ENCODE assay signal across 18 cellular contexts in genomic region chr15:50558012-50558411, GRCh38. TPM values are rescaled to one million over a fixed set of nuclear protein-coding genes. Genes with fewer than 3 reads are reported as not detected.
"Had no signal": no experiment of that assay in that cellular context is flagged by ENCODE, and none has a peak within 500 bp of the region (broad histone marks: within the 10 kb centered on the region; RNA-seq: fewer than 3 reads in every experiment).

No MANE protein-coding gene starts in this region.

- DNase-seq: activated CD4-positive, alpha-beta T cell treated with anti-CD3 and anti-CD28 coated beads, Interleukin-2, amount 50 U/mL, for 4 hours; activated T-cell treated with anti-CD3 and anti-CD28 coated beads, Interleukin-2, amount 50 U/mL, for 4 hours; foreskin melanocyte; kidney glomerular epithelial cell; left ventricle myocardium superior; naive thymus-derived CD8-positive, alpha-beta T cell; T-helper 1 cell; T1000; trophoblast cell had no signal

- FAIRE-seq: astrocyte, bronchial epithelial cell had no signal

- ATAC-seq: activated CD4-positive, CD25-positive, alpha-beta regulatory T cell treated with anti-CD3 and anti-CD28 coated beads, Interleukin-2, amount 50 U/mL, for 24 hours; activated T-cell treated with anti-CD3 and anti-CD28 coated beads, Interleukin-2, amount 50 U/mL, for 4 hours; left ventricle myocardium superior; naive thymus-derived CD8-positive, alpha-beta T cell; stimulated activated memory B cell treated with anti-CD40 and anti-IgM and Interleukin-4, amounts not matched to agents 10 μg/mL and 1 μg/mL and 100 μg/mL, for 72 hours had no signal

- H3K27me3 Mint-ChIP-seq: dendritic cell treated with granulocyte-macrophage colony-stimulating factor and Interleukin-4, amounts not matched to agents 40 ng/mL and 50 ng/mL, for 4 days; memory B cell; naive thymus-derived CD8-positive, alpha-beta T cell; stimulated activated memory B cell treated with anti-CD40 and anti-IgM and Interleukin-4, amounts not matched to agents 10 μg/mL and 1 μg/mL and 100 μg/mL, for 72 hours had no signal

- H3K27ac ChIP-seq: epithelial cell of prostate, neutrophil, parathyroid adenoma had no signal

- H3K27me3 ChIP-seq: neutrophil had no signal

- H3K9me3 Mint-ChIP-seq: activated T-cell treated with anti-CD3 and anti-CD28 coated beads, Interleukin-2, amount 50 U/mL, for 4 hours; dendritic cell treated with granulocyte-macrophage colony-stimulating factor and Interleukin-4, amounts not matched to agents 40 ng/mL and 50 ng/mL, for 4 days; memory B cell; naive thymus-derived CD8-positive, alpha-beta T cell; stimulated activated memory B cell treated with anti-CD40 and anti-IgM and Interleukin-4, amounts not matched to agents 10 μg/mL and 1 μg/mL and 100 μg/mL, for 72 hours had no signal

- H3K4me3 Mint-ChIP-seq: activated T-cell treated with anti-CD3 and anti-CD28 coated beads, Interleukin-2, amount 50 U/mL, for 4 hours; dendritic cell treated with granulocyte-macrophage colony-stimulating factor and Interleukin-4, amounts not matched to agents 40 ng/mL and 50 ng/mL, for 4 days; memory B cell; naive thymus-derived CD8-positive, alpha-beta T cell; stimulated activated memory B cell treated with anti-CD40 and anti-IgM and Interleukin-4, amounts not matched to agents 10 μg/mL and 1 μg/mL and 100 μg/mL, for 72 hours had no signal

- H3K9me3 ChIP-seq: neutrophil had no signal

- H3K4me1 ChIP-seq: parathyroid adenoma had no signal

- H3K27ac Mint-ChIP-seq: dendritic cell treated with granulocyte-macrophage colony-stimulating factor and Interleukin-4, amounts not matched to agents 40 ng/mL and 50 ng/mL, for 4 days; memory B cell had no signal

RNA-seq across cellular contexts. Expression of gene USP50, which starts 11.5 kb away (rescaled TPM):
- total RNA-seq: activated T-cell treated with anti-CD3 and anti-CD28 coated beads, Interleukin-2, amount 50 U/mL, for 4 hours; bronchial epithelial cell; left ventricle myocardium superior; naive thymus-derived CD8-positive, alpha-beta T cell had no signal
